Comparison of ENCODE assay signal across 16 cellular contexts in the genomic region with DNA sequence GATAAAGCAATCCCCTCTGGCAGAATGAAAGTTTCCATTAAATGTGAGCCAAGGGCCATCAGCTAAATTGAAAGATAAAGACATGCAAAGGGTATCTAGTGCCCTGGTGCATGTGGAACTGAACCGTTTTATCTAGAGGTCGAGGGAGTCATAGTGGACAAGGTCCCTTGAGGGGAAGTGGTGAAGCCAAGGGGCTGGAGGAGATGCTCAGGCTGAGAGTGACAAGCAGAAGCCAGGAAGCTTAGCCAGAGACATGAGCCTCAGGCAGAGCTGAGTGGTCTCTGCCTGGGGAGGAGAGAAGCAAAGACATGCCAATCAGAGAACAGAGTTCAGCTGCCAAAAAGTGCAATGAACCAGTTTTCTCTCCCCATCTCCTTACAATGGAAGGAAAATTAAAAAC.
DNase-seq lines count a peak whose midpoint lies in the region; ATAC-seq and TF ChIP-seq lines count a peak whose summit lies in the region.
"Had no signal": no experiment of that assay in that cellular context is flagged by ENCODE, and none has a peak within 500 bp of the region (broad histone marks: within the 10 kb centered on the region; RNA-seq: fewer than 3 reads in every experiment).

No MANE protein-coding gene starts in this region.

- H2AFZ ChIP-seq in SK-N-SH (ENCODE audit: low read depth) = no peak overlapping the region

- H3K79me2 ChIP-seq in SK-N-SH (ENCODE audit: insufficient read depth) = no peaks in the 10 kb centered on the region

- peaks cover 0 to 2% of the 10 kb centered on the region in 2 experiments; a peak in 1 of 4 replicates for H3K4me1 ChIP-seq in SK-N-SH (ENCODE audit: control insufficient read depth in 1 of 2, insufficient read depth in 2 of 2, low read depth in 1 of 2, low read length in 1 of 2)

- POLR2A ChIA-PET in SK-N-SH (lab: Yijun Ruan, JAX) (no interaction called here), GM10248 (lab: Yijun Ruan, JAX) (no interaction called here)

- H3K36me3 ChIP-seq in SK-N-SH (replicated peaks in 1 of 2; ENCODE audit: control insufficient read depth in 1 of 2, insufficient read depth in 2 of 2, low read length in 1 of 2) = no peaks in the 10 kb centered on the region

- H3K9me2 ChIP-seq in SK-N-SH = no peaks in the 10 kb centered on the region

- no peaks in the 10 kb centered on the region for H3K9me3 ChIP-seq in SK-N-SH

- no peak for TF ChIP-seq RAD21 in SK-N-SH (IDR thresholded peaks at IDR 0.05; ENCODE audit: low read length)

- no peak overlapping the region for H3K27ac ChIP-seq in SK-N-SH (ENCODE audit: low read depth in 2 of 2, low read length in 1 of 2)
- H3K27ac ChIP-seq: 22Rv1, RWPE1 had no signal

- no peak for ATAC-seq in SK-N-SH treated with all-trans-retinoic acid at 6 μM for 48 hours
- ATAC-seq in HG02623 (IDR thresholded peaks at IDR 0.05; ENCODE audit: unreplicated experiment) = peak; percentile 40
- peak; percentile 53 for ATAC-seq in HG03175 (IDR thresholded peaks at IDR 0.05; ENCODE audit: unreplicated experiment)
- ATAC-seq: T-cell had no signal

- TF ChIP-seq EP300 in SK-N-SH (IDR thresholded peaks at IDR 0.05; ENCODE audit: borderline replicate concordance in 1 of 2, low read depth in 1 of 2, low read length in 1 of 2) = no peak

- no peak overlapping the region for H3K9ac ChIP-seq in SK-N-SH

- H3K4me3 ChIP-seq in SK-N-SH (ENCODE audit: low read depth in 2 of 2, low read length in 1 of 2) = no peak overlapping the region

- WGBS in SK-N-SH (ENCODE audit: low lambda C conversion rate) = 15% methylated on average over 2 of the region's 2 CpGs

- TF ChIP-seq CTCF in SK-N-SH (IDR thresholded peaks at IDR 0.05) (no peak), GM10248 (IDR thresholded peaks at IDR 0.05; ENCODE audit: control extremely low read depth, extremely low read depth, low read depth, missing control alignments) (no peak)

- H3K4me2 ChIP-seq in SK-N-SH = no peak overlapping the region

- DNase-seq in SK-N-SH = peak; percentile 14
- DNase-seq in stimulated activated CD4-positive, alpha-beta T cell treated with anti-CD3 and anti-CD28 coated beads, Interleukin-4, amount 100 ng/mL, for 1 hour = no peak
- no peak for DNase-seq in GM19238 (ENCODE audit: insufficient read length, low spot score)
- DNase-seq in GM10248 (ENCODE audit: extremely low spot score) = no peak
- DNase-seq in SKM-1 treated with dmso at 0.1 percent for 144 hours (lab: John Stamatoyannopoulos, UW; ENCODE audit: unreplicated experiment) = no peak
- DNase-seq: activated CD4-positive, CD25-positive, alpha-beta regulatory T cell; activated naive CD4-positive, alpha-beta T cell treated with Interleukin-2 at 50 U/mL for 16 hours; DMS79 treated with DMSO at 0.1 percent for 48 hours; immature natural killer cell; NCI-H82; T-cell had no signal

- H4K20me1 ChIP-seq in SK-N-SH (ENCODE audit: insufficient read depth) = no peaks in the 10 kb centered on the region

- H3K27me3 ChIP-seq in SK-N-SH (ENCODE audit: insufficient read depth) = no peaks in the 10 kb centered on the region

- CTCF ChIA-PET in SK-N-SH (lab: Yijun Ruan, JAX) = no interaction called here
- CTCF ChIA-PET in GM10248 (lab: Yijun Ruan, JAX) = interaction anchor here (1.3 to 2.5 kb wide), 9 partner anchors 8 to 264 kb away, joined by 3 to 10 read pairs (median 4); no protein-coding TSS in a partner anchor

- H3F3A ChIP-seq in SK-N-SH (replicated peaks; ENCODE audit: insufficient read depth) = no peaks in the 10 kb centered on the region

TF ChIP-seq in SK-N-SH, 30 proteins besides CTCF, POLR2A, EP300 and RAD21 (continues in another document):
- TF ChIP-seq, protein P1, sequence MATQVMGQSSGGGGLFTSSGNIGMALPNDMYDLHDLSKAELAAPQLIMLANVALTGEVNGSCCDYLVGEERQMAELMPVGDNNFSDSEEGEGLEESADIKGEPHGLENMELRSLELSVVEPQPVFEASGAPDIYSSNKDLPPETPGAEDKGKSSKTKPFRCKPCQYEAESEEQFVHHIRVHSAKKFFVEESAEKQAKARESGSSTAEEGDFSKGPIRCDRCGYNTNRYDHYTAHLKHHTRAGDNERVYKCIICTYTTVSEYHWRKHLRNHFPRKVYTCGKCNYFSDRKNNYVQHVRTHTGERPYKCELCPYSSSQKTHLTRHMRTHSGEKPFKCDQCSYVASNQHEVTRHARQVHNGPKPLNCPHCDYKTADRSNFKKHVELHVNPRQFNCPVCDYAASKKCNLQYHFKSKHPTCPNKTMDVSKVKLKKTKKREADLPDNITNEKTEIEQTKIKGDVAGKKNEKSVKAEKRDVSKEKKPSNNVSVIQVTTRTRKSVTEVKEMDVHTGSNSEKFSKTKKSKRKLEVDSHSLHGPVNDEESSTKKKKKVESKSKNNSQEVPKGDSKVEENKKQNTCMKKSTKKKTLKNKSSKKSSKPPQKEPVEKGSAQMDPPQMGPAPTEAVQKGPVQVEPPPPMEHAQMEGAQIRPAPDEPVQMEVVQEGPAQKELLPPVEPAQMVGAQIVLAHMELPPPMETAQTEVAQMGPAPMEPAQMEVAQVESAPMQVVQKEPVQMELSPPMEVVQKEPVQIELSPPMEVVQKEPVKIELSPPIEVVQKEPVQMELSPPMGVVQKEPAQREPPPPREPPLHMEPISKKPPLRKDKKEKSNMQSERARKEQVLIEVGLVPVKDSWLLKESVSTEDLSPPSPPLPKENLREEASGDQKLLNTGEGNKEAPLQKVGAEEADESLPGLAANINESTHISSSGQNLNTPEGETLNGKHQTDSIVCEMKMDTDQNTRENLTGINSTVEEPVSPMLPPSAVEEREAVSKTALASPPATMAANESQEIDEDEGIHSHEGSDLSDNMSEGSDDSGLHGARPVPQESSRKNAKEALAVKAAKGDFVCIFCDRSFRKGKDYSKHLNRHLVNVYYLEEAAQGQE (IDR thresholded peaks at IDR 0.05; ENCODE audit: low read depth, low read length) = no peak
- no peak for TF ChIP-seq PBX3 (IDR thresholded peaks at IDR 0.05)
- TF ChIP-seq, protein P2, sequence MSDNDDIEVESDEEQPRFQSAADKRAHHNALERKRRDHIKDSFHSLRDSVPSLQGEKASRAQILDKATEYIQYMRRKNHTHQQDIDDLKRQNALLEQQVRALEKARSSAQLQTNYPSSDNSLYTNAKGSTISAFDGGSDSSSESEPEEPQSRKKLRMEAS (IDR thresholded peaks at IDR 0.05; ENCODE audit: low read depth) = no peak
- TF ChIP-seq GATA2 (CRISPR knock-in tag; IDR thresholded peaks at IDR 0.05) = no peak
- no peak for TF ChIP-seq GABPA (IDR thresholded peaks at IDR 0.05; ENCODE audit: low read depth)
- TF ChIP-seq POLR2AphosphoS5 (IDR thresholded peaks at IDR 0.05; ENCODE audit: low read depth, low read length) = no peak

TF ChIP-seq in SK-N-SH treated with all-trans-retinoic acid at 6 μM for 48 hours, 23 proteins besides CTCF, POLR2A, EP300 and RAD21:
- TF ChIP-seq ZC3H10 (CRISPR knock-in tag; IDR thresholded peaks at IDR 0.05) = no peak
- no peak for TF ChIP-seq ZNF70 (CRISPR knock-in tag; IDR thresholded peaks at IDR 0.05)
- TF ChIP-seq CREB5 (CRISPR knock-in tag; IDR thresholded peaks at IDR 0.05; ENCODE audit: low read depth) = no peak
- no peak for TF ChIP-seq CSDC2 (CRISPR knock-in tag; IDR thresholded peaks at IDR 0.05)
- TF ChIP-seq ZFP3 (CRISPR knock-in tag; IDR thresholded peaks at IDR 0.05) = no peak
- no peak for TF ChIP-seq ISL1 (CRISPR knock-in tag; IDR thresholded peaks at IDR 0.05)
- no peak for TF ChIP-seq ZNF8 (CRISPR knock-in tag; IDR thresholded peaks at IDR 0.05)
- no peak for TF ChIP-seq PPARA (CRISPR knock-in tag; IDR thresholded peaks at IDR 0.05; ENCODE audit: borderline replicate concordance)
- no peak for TF ChIP-seq POU6F1 (CRISPR knock-in tag; IDR thresholded peaks at IDR 0.05; ENCODE audit: borderline replicate concordance, low read depth)
- TF ChIP-seq RARB (CRISPR knock-in tag; IDR thresholded peaks at IDR 0.05) = no peak
